In the genomic region with DNA sequence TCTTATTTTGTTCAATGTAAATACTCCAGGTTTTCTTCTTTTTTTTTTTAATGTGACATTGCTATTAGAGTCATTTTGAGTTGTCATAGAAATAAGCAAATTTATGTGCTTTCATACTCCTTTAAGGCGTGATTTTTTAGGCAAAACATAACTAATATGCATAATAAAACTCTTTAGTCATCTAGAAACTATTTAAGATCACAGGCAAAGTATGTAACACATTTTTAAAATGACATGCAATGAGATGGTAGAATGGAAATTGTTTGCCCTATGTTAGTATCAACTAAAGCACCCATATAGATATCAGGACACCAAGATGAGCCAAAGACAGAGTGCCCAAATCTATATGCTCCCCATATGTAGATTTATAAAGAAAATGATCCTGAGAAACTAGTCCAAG, we compare ENCODE assay signal across 18 cellular contexts.
"Had no signal": no experiment of that assay in that cellular context is flagged by ENCODE, and none has a peak within 500 bp of the region (broad histone marks: within the 10 kb centered on the region; RNA-seq: fewer than 3 reads in every experiment).

No MANE protein-coding gene starts in this region.

- H3K27ac Mint-ChIP-seq: nephron had no signal

- H3K4me1 Mint-ChIP-seq: nephron had no signal

- H3K4me3 Mint-ChIP-seq: naive B cell, nephron had no signal

- FAIRE-seq: islet of Langerhans had no signal

- H3K9me3 Mint-ChIP-seq: naive B cell, nephron had no signal

- ATAC-seq: gastrocnemius medialis, heart right ventricle, psoas muscle, right lobe of liver had no signal

- H3K27ac ChIP-seq: colonic mucosa, dorsolateral prefrontal cortex, gastrocnemius medialis, heart right ventricle, psoas muscle, right lobe of liver had no signal

- H3K4me3 ChIP-seq: colonic mucosa, dorsolateral prefrontal cortex, gastrocnemius medialis, heart right ventricle, psoas muscle, right lobe of liver, skin epidermis had no signal

- H3K36me3 ChIP-seq: colonic mucosa, gastrocnemius medialis, heart right ventricle, right lobe of liver had no signal

- DNase-seq: colonic mucosa; dorsolateral prefrontal cortex; effector CD8-positive, alpha-beta T cell; gastrocnemius medialis; heart right ventricle; hypothalamus; kidney glomerular epithelial cell; mesendoderm; naive B cell; occipital lobe; psoas muscle; retina; right lobe of liver; stimulated activated naive CD4-positive, alpha-beta T cell treated with Interleukin-2 at 50 U/mL for 16 hours; trophoblast cell had no signal

- H3K4me1 ChIP-seq: colonic mucosa, gastrocnemius medialis, psoas muscle, right lobe of liver had no signal

- H3K27me3 ChIP-seq: colonic mucosa, dorsolateral prefrontal cortex, gastrocnemius medialis, heart right ventricle, right lobe of liver had no signal

- H3K9me3 ChIP-seq: colonic mucosa, gastrocnemius medialis, heart right ventricle, psoas muscle, right lobe of liver had no signal

- H3K36me3 Mint-ChIP-seq: naive B cell had no signal
